ENCODE assay signal across 27 cellular contexts in the genomic region with DNA sequence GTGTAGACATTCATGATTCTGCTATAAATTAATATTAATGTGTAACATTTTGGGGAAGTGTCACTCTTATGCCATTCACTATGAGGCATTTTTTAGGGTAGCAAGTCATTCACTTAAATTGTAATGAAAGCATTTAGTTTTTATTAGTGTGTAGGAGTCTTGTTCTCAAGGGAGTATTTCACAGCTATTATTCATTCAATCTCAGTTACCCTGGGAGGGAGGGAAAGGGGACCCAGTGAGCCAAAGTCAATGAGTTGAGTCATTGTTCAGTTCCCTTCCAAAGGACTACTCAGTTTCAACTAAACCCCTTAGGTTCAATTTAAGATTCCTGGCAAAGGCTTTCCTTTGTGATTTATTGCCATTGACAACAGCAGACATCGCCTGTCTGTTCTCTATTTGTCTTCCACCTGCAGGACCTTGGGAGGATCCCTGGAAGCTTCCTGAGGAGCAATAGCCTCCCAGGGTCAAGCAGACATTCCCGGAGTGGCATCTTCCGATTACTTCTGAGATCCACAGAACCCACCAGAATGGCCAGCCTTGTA. TPM values are rescaled to one million over a fixed set of nuclear protein-coding genes. Genes with fewer than 3 reads are reported as not detected.
DNase-seq lines count a peak whose midpoint lies in the region; ATAC-seq and TF ChIP-seq lines count a peak whose summit lies in the region.
"Had no signal": no experiment of that assay in that cellular context is flagged by ENCODE, and none has a peak within 500 bp of the region (broad histone marks: within the 10 kb centered on the region; RNA-seq: fewer than 3 reads in every experiment).

No MANE protein-coding gene starts in this region.

- H4K20me1 ChIP-seq in PC-3 (ENCODE audit: low read length), result no peaks in the 10 kb centered on the region
- H4K20me1 ChIP-seq in neural progenitor cell (ENCODE audit: low read depth), result no peaks in the 10 kb centered on the region

- H3K27ac Mint-ChIP-seq in neural progenitor cell, result peak overlapping the region; percentile 73
- H3K27ac Mint-ChIP-seq in activated CD4-positive, alpha-beta T cell treated with anti-CD3 and anti-CD28 coated beads, Interleukin-2, amount 10 ng/mL, durations not matched to agents 7 days and 5 days, result no peak overlapping the region
- H3K27ac Mint-ChIP-seq: activated B cell treated with CpG ODN at 0.5 μM for 24 hours; activated CD8-positive, alpha-beta T cell treated with anti-CD3 and anti-CD28 coated beads for 36 hours; activated naive CD4-positive, alpha-beta T cell treated with anti-CD3 and anti-CD28 coated beads for 36 hours; CD4-positive, CD25-positive, alpha-beta regulatory T cell; T-helper 2 cell treated with Interferon-gamma antibody and Interleukin-4, amounts not matched to agents 5 μg/mL and 100 μg/mL, for 36 hours had no signal

- peaks cover 8% of the 10 kb centered on the region for H3K27me3 Mint-ChIP-seq in neural progenitor cell (ENCODE audit: insufficient read depth, low read depth)
- peaks cover 2% of the 10 kb centered on the region for H3K27me3 Mint-ChIP-seq in activated CD4-positive, alpha-beta T cell treated with anti-CD3 and anti-CD28 coated beads, Interleukin-2, amount 10 ng/mL, durations not matched to agents 7 days and 5 days
- H3K27me3 Mint-ChIP-seq: activated CD8-positive, alpha-beta T cell treated with anti-CD3 and anti-CD28 coated beads for 36 hours; CD4-positive, CD25-positive, alpha-beta regulatory T cell had no signal

- DNase-seq in EL, result peak; percentile 17
- peak; percentile 99 for DNase-seq in PC-3
- DNase-seq in fibroblast of mammary gland (ENCODE audit: low read depth), result peak; percentile 81
- no peak for DNase-seq in neural progenitor cell (ENCODE audit: low spot score)
- DNase-seq in COLO668 (lab: John Stamatoyannopoulos, UW; ENCODE audit: unreplicated experiment), result no peak
- no peak for DNase-seq in NCI-H187 treated with DMSO at 0.1 percent for 48 hours (lab: John Stamatoyannopoulos, UW)
- no peak for DNase-seq in NCI-H128 (lab: John Stamatoyannopoulos, UW; ENCODE audit: unreplicated experiment)
- no peak for DNase-seq in activated CD4-positive, alpha-beta T cell treated with anti-CD3 and anti-CD28 coated beads, Interleukin-2, amount 10 ng/mL, durations not matched to agents 7 days and 5 days
- DNase-seq: activated B cell treated with CpG ODN at 0.5 μM for 24 hours; activated CD8-positive, alpha-beta T cell treated with anti-CD3 and anti-CD28 coated beads for 36 hours; activated naive CD4-positive, alpha-beta T cell treated with anti-CD3 and anti-CD28 coated beads for 36 hours; activated T-cell treated with anti-CD3 and anti-CD28 coated beads, Interleukin-2, amount 50 U/mL, for 4 hours; amygdala; CD4-positive, CD25-positive, alpha-beta regulatory T cell; cerebellar nuclear complex; DMS153; IMR-90; kidney; MM.1S; NCI-H146; NCI-H748 treated with DMSO at 0.1 percent for 48 hours; right cardiac atrium had no signal

- H3K27me3 ChIP-seq in PC-3 (ENCODE audit: low read length) (no peaks in the 10 kb centered on the region), neural progenitor cell (no peaks in the 10 kb centered on the region)
- H3K27me3 ChIP-seq: hepatocyte had no signal

- H3K27ac ChIP-seq in PC-3 (ENCODE audit: low read length) (peak overlapping the region; percentile 91), neural progenitor cell (no peak overlapping the region)
- H3K27ac ChIP-seq: hepatocyte, SK-N-MC, thoracic aorta had no signal

- H3K36me3 Mint-ChIP-seq in neural progenitor cell, result peaks cover 5% of the 10 kb centered on the region
- no peaks in the 10 kb centered on the region for H3K36me3 Mint-ChIP-seq in activated CD4-positive, alpha-beta T cell treated with anti-CD3 and anti-CD28 coated beads, Interleukin-2, amount 10 ng/mL, durations not matched to agents 7 days and 5 days (ENCODE audit: low read depth)
- H3K36me3 Mint-ChIP-seq: CD4-positive, CD25-positive, alpha-beta regulatory T cell had no signal

- H3K4me1 ChIP-seq in PC-3 (ENCODE audit: insufficient read depth, low read length), result peaks cover 51% of the 10 kb centered on the region
- peaks cover 27% of the 10 kb centered on the region for H3K4me1 ChIP-seq in neural progenitor cell

- H3K79me2 ChIP-seq in PC-3 (ENCODE audit: low read length), result no peaks in the 10 kb centered on the region
- H3K79me2 ChIP-seq in neural progenitor cell (ENCODE audit: low read depth), result no peaks in the 10 kb centered on the region
- H3K79me2 ChIP-seq: hepatocyte had no signal

- H3F3A ChIP-seq in PC-3 (ENCODE audit: low read length, unreplicated experiment) (peaks cover 10% of the 10 kb centered on the region), neural progenitor cell (ENCODE audit: low read depth) (peaks cover 4% of the 10 kb centered on the region)

- H3K36me3 ChIP-seq in PC-3 (ENCODE audit: low read depth, low read length) (no peaks in the 10 kb centered on the region), neural progenitor cell (no peaks in the 10 kb centered on the region)
- H3K36me3 ChIP-seq: thoracic aorta had no signal

- H3K4me3 ChIP-seq in PC-3 (ENCODE audit: low read length), result peak overlapping the region; percentile 1; the same call in 1 of the 2 replicates
- H3K4me3 ChIP-seq in fibroblast of mammary gland (ENCODE audit: control insufficient read depth, low read depth, low read length), result no peak overlapping the region
- H3K4me3 ChIP-seq in neural progenitor cell, result no peak overlapping the region
- H3K4me3 ChIP-seq: hepatocyte, SK-N-MC, thoracic aorta had no signal

- H3K9ac ChIP-seq in PC-3 (ENCODE audit: low read length) (peak overlapping the region; percentile 71), neural progenitor cell (no peak overlapping the region)

- peaks cover 33% of the 10 kb centered on the region for H3K4me1 Mint-ChIP-seq in neural progenitor cell
- H3K4me1 Mint-ChIP-seq in activated CD4-positive, alpha-beta T cell treated with anti-CD3 and anti-CD28 coated beads, Interleukin-2, amount 10 ng/mL, durations not matched to agents 7 days and 5 days, result no peaks in the 10 kb centered on the region
- H3K4me1 Mint-ChIP-seq: activated B cell treated with CpG ODN at 0.5 μM for 24 hours; CD4-positive, CD25-positive, alpha-beta regulatory T cell had no signal

- H2AFZ ChIP-seq in PC-3 (ENCODE audit: low read length) (no peak overlapping the region), neural progenitor cell (replicated peaks) (no peak overlapping the region)
- H2AFZ ChIP-seq: hepatocyte had no signal

- H3K9me3 ChIP-seq in PC-3 (ENCODE audit: low read length), result no peaks in the 10 kb centered on the region
- no peaks in the 10 kb centered on the region for H3K9me3 ChIP-seq in neural progenitor cell (ENCODE audit: low read depth)
- H3K9me3 ChIP-seq: thoracic aorta had no signal

- POLR2A ChIA-PET in PC-3 (lab: Charles Lee; ENCODE audit: unreplicated experiment), result interaction anchor here (1.0 kb wide), 2 partner anchors 13 to 30 kb away, joined by 3 to 7 read pairs; no protein-coding TSS in a partner anchor
- POLR2A ChIA-PET in activated CD4-positive, alpha-beta T cell treated with anti-CD3 and anti-CD28 coated beads, Interleukin-2, amount 10 ng/mL, durations not matched to agents 7 days and 5 days (lab: Charles Lee), result no interaction called here

- TF ChIP-seq CTCF in PC-3 (conservative IDR thresholded peaks at IDR 0.05; ENCODE audit: low read depth, low read length) (no peak), fibroblast of mammary gland (conservative IDR thresholded peaks at IDR 0.05; ENCODE audit: control insufficient read depth, insufficient read depth, low read depth, low read length) (no peak), neural progenitor cell (IDR thresholded peaks at IDR 0.05) (no peak)

- H3K4me3 Mint-ChIP-seq in neural progenitor cell, result no peak overlapping the region
- H3K4me3 Mint-ChIP-seq in activated CD4-positive, alpha-beta T cell treated with anti-CD3 and anti-CD28 coated beads, Interleukin-2, amount 10 ng/mL, durations not matched to agents 7 days and 5 days, result no peak overlapping the region
- H3K4me3 Mint-ChIP-seq: activated B cell treated with CpG ODN at 0.5 μM for 24 hours; activated CD8-positive, alpha-beta T cell treated with anti-CD3 and anti-CD28 coated beads for 36 hours; activated naive CD4-positive, alpha-beta T cell treated with anti-CD3 and anti-CD28 coated beads for 36 hours; activated T-cell treated with anti-CD3 and anti-CD28 coated beads, Interleukin-2, amount 50 U/mL, for 4 hours; CD4-positive, CD25-positive, alpha-beta regulatory T cell; T-helper 2 cell treated with Interferon-gamma antibody and Interleukin-4, amounts not matched to agents 5 μg/mL and 100 μg/mL, for 36 hours had no signal

- no TSS peak for BruUV-seq in PC-3 (replicated peaks; lab: Mats Ljungman, UMichigan)

- CTCF ChIA-PET in PC-3 (lab: Charles Lee), result interaction anchor here (0.7 kb wide), 1 partner anchor 89 kb away, joined by 3 read pairs; no protein-coding TSS in a partner anchor
- CTCF ChIA-PET in activated CD4-positive, alpha-beta T cell treated with anti-CD3 and anti-CD28 coated beads, Interleukin-2, amount 10 ng/mL, durations not matched to agents 7 days and 5 days (lab: Charles Lee), result no interaction called here

- H3K9me2 ChIP-seq in PC-3 (replicated peaks; ENCODE audit: low read length), result no peaks in the 10 kb centered on the region

- peaks cover 5% of the 10 kb centered on the region for H3K9me3 Mint-ChIP-seq in neural progenitor cell
- no peaks in the 10 kb centered on the region for H3K9me3 Mint-ChIP-seq in activated CD4-positive, alpha-beta T cell treated with anti-CD3 and anti-CD28 coated beads, Interleukin-2, amount 10 ng/mL, durations not matched to agents 7 days and 5 days
- H3K9me3 Mint-ChIP-seq: activated B cell treated with CpG ODN at 0.5 μM for 24 hours; activated CD8-positive, alpha-beta T cell treated with anti-CD3 and anti-CD28 coated beads for 36 hours; activated naive CD4-positive, alpha-beta T cell treated with anti-CD3 and anti-CD28 coated beads for 36 hours; activated T-cell treated with anti-CD3 and anti-CD28 coated beads, Interleukin-2, amount 50 U/mL, for 4 hours; T-helper 2 cell treated with Interferon-gamma antibody and Interleukin-4, amounts not matched to agents 5 μg/mL and 100 μg/mL, for 36 hours had no signal

- peak; percentile 72 for ATAC-seq in PC-3
- ATAC-seq: activated CD8-positive, alpha-beta T cell treated with anti-CD3 and anti-CD28 coated beads for 36 hours; activated T-cell treated with anti-CD3 and anti-CD28 coated beads, Interleukin-2, amount 50 U/mL, for 4 hours; Panc1 had no signal

- H3K4me2 ChIP-seq in PC-3 (ENCODE audit: low read length), result peak overlapping the region; percentile 56
- H3K4me2 ChIP-seq in neural progenitor cell, result no peak overlapping the region
- H3K4me2 ChIP-seq: hepatocyte had no signal

- intact Hi-C loops in PC-3 (cut with micrococcal nuclease), result loop anchor here (1.0 to 2.0 kb wide), 3 partner anchors 28 to 252 kb away; no protein-coding TSS in a partner anchor

RNA-seq across cellular contexts. Expression of gene RASSF8, which starts 29.3 kb away (rescaled TPM):
- total RNA-seq in PC-3 (2014; rRNA removed) (51.2 and 87.8 TPM in 2 replicates), neural progenitor cell (ENCODE audit: low replicate concordance) (53.9 and 77.0 TPM in 2 replicates)
- 1 to 10 TPM in 1 of 2 experiments, under 1 TPM in 1; 0.92 to 2.1 TPM for total RNA-seq in activated CD4-positive, alpha-beta T cell treated with anti-CD3 and anti-CD28 coated beads, Interleukin-2, amount 10 ng/mL, durations not matched to agents 7 days and 5 days
- total RNA-seq: activated CD8-positive, alpha-beta T cell treated with anti-CD3 and anti-CD28 coated beads for 36 hours had no signal

Comparison
In these comparisons a context has a peak if more than half of its experiments do, and no peak if none do; other contexts are left out.
1. DNase-seq: peak in EL (single experiment), PC-3 (single experiment) and fibroblast of mammary gland (single experiment); none in neural progenitor cell (single experiment), COLO668 (single experiment), NCI-H187 treated with DMSO at 0.1 percent for 48 hours (single experiment), NCI-H128 (single experiment) and activated CD4-positive, alpha-beta T cell treated with anti-CD3 and anti-CD28 coated beads, Interleukin-2, amount 10 ng/mL, durations not matched to agents 7 days and 5 days (single experiment).
2. RNA of gene RASSF8, which starts 29.3 kb away (total RNA-seq): 53.9 to 77.0 TPM in neural progenitor cell and 51.2 to 87.8 TPM in PC-3; 0.92 to 2.1 TPM in activated CD4-positive, alpha-beta T cell treated with anti-CD3 and anti-CD28 coated beads, Interleukin-2, amount 10 ng/mL, durations not matched to agents 7 days and 5 days; every median in the first group is over 10 times any median in the second.